In genomic region chr2:241558532-241559488, GRCh38 we compare ENCODE assay signal across 9 cellular contexts. TPM values are rescaled to one million over a fixed set of nuclear protein-coding genes. Genes with fewer than 3 reads are reported as not detected.
DNase-seq lines count a peak whose midpoint lies in the region; ATAC-seq, FAIRE-seq and TF ChIP-seq lines count a peak whose summit lies in the region.
"Had no signal": no experiment of that assay in that cellular context is flagged by ENCODE, and none has a peak within 500 bp of the region (broad histone marks: within the 10 kb centered on the region; RNA-seq: fewer than 3 reads in every experiment).

TSS of gene BOK (plus strand) at chr2:241558745. CDS start at chr2:241559484, 739 bp downstream.

- TF ChIP-seq EP300 in HepG2 (IDR thresholded peaks at IDR 0.05; ENCODE audit: low read depth in 2 of 2, low read length in 2 of 2) (no peak), HepG2 (CRISPR knock-in tag; IDR thresholded peaks at IDR 0.05; ENCODE audit: borderline replicate concordance) (no peak)

- peak within 1 kb of the TSS; percentile 53 for H3K27ac ChIP-seq in HepG2 (ENCODE audit: extremely low read length, insufficient read depth, low read length)

- H3K27me3 Mint-ChIP-seq in activated naive CD4-positive, alpha-beta T cell treated with anti-CD3 and anti-CD28 coated beads, Interleukin-2, amount 10 ng/mL, durations not matched to agents 7 days and 5 days: peaks cover 77% of the 10 kb centered on the region
- H3K27me3 Mint-ChIP-seq in stimulated activated memory B cell treated with anti-CD40 and anti-IgM and Interleukin-4, amounts not matched to agents 10 μg/mL and 1 μg/mL and 100 μg/mL, for 72 hours: peaks cover 80% of the 10 kb centered on the region

- H3K4me1 ChIP-seq in HepG2 (ENCODE audit: insufficient read depth, low read length): peaks cover 63% of the 10 kb centered on the region

- H3K36me3 Mint-ChIP-seq in activated naive CD4-positive, alpha-beta T cell treated with anti-CD3 and anti-CD28 coated beads, Interleukin-2, amount 10 ng/mL, durations not matched to agents 7 days and 5 days: peaks cover 3% of the 10 kb centered on the region
- H3K36me3 Mint-ChIP-seq in stimulated activated memory B cell treated with anti-CD40 and anti-IgM and Interleukin-4, amounts not matched to agents 10 μg/mL and 1 μg/mL and 100 μg/mL, for 72 hours: peaks cover 11% of the 10 kb centered on the region

- DNase-seq in activated naive CD4-positive, alpha-beta T cell treated with anti-CD3 and anti-CD28 coated beads, Interleukin-2, amount 10 ng/mL, durations not matched to agents 7 days and 5 days: no peak
- no peak for DNase-seq in activated naive CD4-positive, alpha-beta T cell treated with Interleukin-2 at 50 U/mL for 16 hours
- DNase-seq in RKO (ENCODE audit: low spot score) (peak; percentile 89), dermis microvascular lymphatic vessel endothelial cell (ENCODE audit: low read depth in 2 of 2) (peak in 1 of 2 donors; percentile 87), HepG2 (ENCODE audit: low spot score) (peak; percentile 73), GM13977 (ENCODE audit: low spot score) (no peak)

- H3K9me3 Mint-ChIP-seq in activated naive CD4-positive, alpha-beta T cell treated with anti-CD3 and anti-CD28 coated beads, Interleukin-2, amount 10 ng/mL, durations not matched to agents 7 days and 5 days: no peaks in the 10 kb centered on the region
- H3K9me3 Mint-ChIP-seq in stimulated activated memory B cell treated with anti-CD40 and anti-IgM and Interleukin-4, amounts not matched to agents 10 μg/mL and 1 μg/mL and 100 μg/mL, for 72 hours: peaks cover 10% of the 10 kb centered on the region

- peak within 1 kb of the TSS; percentile 79 for H3K9ac ChIP-seq in HepG2 (ENCODE audit: insufficient read depth, low read depth, low read length)

- under 1% methylated on average over 54 of the region's 124 CpGs for WGBS in HepG2 (ENCODE audit: low lambda C conversion rate)

- no peaks in the 10 kb centered on the region; a peak in 1 of 5 replicates for H3K27me3 ChIP-seq in HepG2 (ENCODE audit: control insufficient read depth in 1 of 2, insufficient read depth in 2 of 2, low read length in 2 of 2)

- CTCF ChIA-PET in activated naive CD4-positive, alpha-beta T cell treated with anti-CD3 and anti-CD28 coated beads, Interleukin-2, amount 10 ng/mL, durations not matched to agents 7 days and 5 days (lab: Charles Lee): no interaction called here
- CTCF ChIA-PET in HepG2 (lab: Yijun Ruan, JAX; ENCODE audit: low intra/inter-chr PET ratio, low total read pairs): no interaction called here

- peaks cover 18% of the 10 kb centered on the region for H3K79me2 ChIP-seq in HepG2 (ENCODE audit: insufficient read depth, low read length)

- intact Hi-C loops in HepG2 (cut with micrococcal nuclease; ENCODE audit: unreplicated experiment): no loop called here

- peak within 1 kb of the TSS; percentile 65 for H3K4me3 Mint-ChIP-seq in activated naive CD4-positive, alpha-beta T cell treated with anti-CD3 and anti-CD28 coated beads, Interleukin-2, amount 10 ng/mL, durations not matched to agents 7 days and 5 days
- peak within 1 kb of the TSS; percentile 54 for H3K4me3 Mint-ChIP-seq in stimulated activated memory B cell treated with anti-CD40 and anti-IgM and Interleukin-4, amounts not matched to agents 10 μg/mL and 1 μg/mL and 100 μg/mL, for 72 hours

- peaks cover 21% of the 10 kb centered on the region for H3K4me1 Mint-ChIP-seq in activated naive CD4-positive, alpha-beta T cell treated with anti-CD3 and anti-CD28 coated beads, Interleukin-2, amount 10 ng/mL, durations not matched to agents 7 days and 5 days
- peaks cover 12% of the 10 kb centered on the region for H3K4me1 Mint-ChIP-seq in stimulated activated memory B cell treated with anti-CD40 and anti-IgM and Interleukin-4, amounts not matched to agents 10 μg/mL and 1 μg/mL and 100 μg/mL, for 72 hours

- TF ChIP-seq CTCF in HepG2 (CRISPR knock-in tag; IDR thresholded peaks at IDR 0.05) (no peak; the same call in 1 of the 2 replicates), GM13977 (IDR thresholded peaks at IDR 0.05; ENCODE audit: extremely low read depth, insufficient read depth, missing control alignments) (no peak)

- peak within 1 kb of the TSS; percentile 92 for H3K4me2 ChIP-seq in HepG2 (ENCODE audit: low read depth, low read length)

- H2AFZ ChIP-seq in HepG2 (ENCODE audit: low read length): peak within 1 kb of the TSS; percentile 65

- in situ Hi-C loops in HepG2 (cut with HindIII; ENCODE audit: extremely low pct_ligation_motif_present, low pct_unique_long_range_greater_than_20kb) (no loop called here), GM13977 (cut with MboI; ENCODE audit: low pct_unique_long_range_greater_than_20kb, low sequenced_read_pairs, unreplicated experiment) (no loop called here)

- peak; percentile 23 for FAIRE-seq in HepG2 (lab: Jason Lieb, UNC)
- FAIRE-seq: GM18507 had no signal

- no peak; a peak in 1 of 4 replicates for TF ChIP-seq POLR2A in HepG2 (IDR thresholded peaks at IDR 0.05; ENCODE audit: insufficient read depth in 1 of 2, low read depth in 2 of 2, low read length in 2 of 2)

- no peaks in the 10 kb centered on the region for H3K9me3 ChIP-seq in HepG2 (ENCODE audit: low read length)

- H3K36me3 ChIP-seq in HepG2 (replicated peaks in 1 of 2; ENCODE audit: control insufficient read depth in 1 of 2, insufficient read depth in 2 of 2, low read length in 2 of 2): peaks cover 12 to 15% of the 10 kb centered on the region in 2 experiments; a peak in 4 of 5 replicates

- H3K4me3 ChIP-seq in HepG2 (replicated peaks in 1 of 3; ENCODE audit: insufficient read depth in 1 of 3, low read depth in 2 of 3, low read length in 3 of 3): peak within 1 kb of the TSS; percentile 85 to 93 (median 86)

- no TSS peak for BruUV-seq in HepG2 (replicated peaks; lab: Mats Ljungman, UMichigan)

- peak; percentile 5 for TF ChIP-seq RAD21 in HepG2 (CRISPR knock-in tag; IDR thresholded peaks at IDR 0.05)

- POLR2A ChIA-PET in HepG2 (lab: Yijun Ruan, JAX): interaction anchor here (0.5 to 2.9 kb wide), 12 partner anchors 8 to 339 kb away, joined by 3 to 14 read pairs (median 5); partner anchors contain the start of genes ATG4B, STK25 and THAP4

- peaks cover 13% of the 10 kb centered on the region; the same call in 1 of the 2 replicates for H4K20me1 ChIP-seq in HepG2 (ENCODE audit: insufficient read depth, low read length)

- peak; percentile 60 for ATAC-seq in HepG2
- ATAC-seq in stimulated activated memory B cell treated with anti-CD40 and anti-IgM and Interleukin-4, amounts not matched to agents 10 μg/mL and 1 μg/mL and 100 μg/mL, for 72 hours: no peak
- ATAC-seq in HG03520 (IDR thresholded peaks at IDR 0.05; ENCODE audit: unreplicated experiment): no peak

- no peak within 1 kb of the TSS for H3K27ac Mint-ChIP-seq in activated naive CD4-positive, alpha-beta T cell treated with anti-CD3 and anti-CD28 coated beads, Interleukin-2, amount 10 ng/mL, durations not matched to agents 7 days and 5 days
- no peak within 1 kb of the TSS for H3K27ac Mint-ChIP-seq in stimulated activated memory B cell treated with anti-CD40 and anti-IgM and Interleukin-4, amounts not matched to agents 10 μg/mL and 1 μg/mL and 100 μg/mL, for 72 hours

TF ChIP-seq in HepG2, 621 proteins besides CTCF, POLR2A, EP300 and RAD21 (continues in another document):
- peak; percentile 68 for TF ChIP-seq ZFY (CRISPR knock-in tag; IDR thresholded peaks at IDR 0.05)
- TF ChIP-seq ZNF3 (CRISPR knock-in tag; IDR thresholded peaks at IDR 0.05): no peak
- TF ChIP-seq ELF3 (CRISPR knock-in tag; IDR thresholded peaks at IDR 0.05): peak; percentile 28; the same call in 1 of the 2 replicates
- TF ChIP-seq GATA4 (IDR thresholded peaks at IDR 0.05; ENCODE audit: borderline replicate concordance, low read depth): no peak
- TF ChIP-seq RXRB (CRISPR knock-in tag; IDR thresholded peaks at IDR 0.05; ENCODE audit: borderline replicate concordance): no peak
- TF ChIP-seq AHR (CRISPR knock-in tag; IDR thresholded peaks at IDR 0.05): peak; percentile 21; the same call in 1 of the 2 replicates
- TF ChIP-seq THAP11 (CRISPR knock-in tag; IDR thresholded peaks at IDR 0.05): peak; percentile 56
- no peak for TF ChIP-seq NKX3-1 (CRISPR knock-in tag; IDR thresholded peaks at IDR 0.05)
- TF ChIP-seq ZFP82 (CRISPR knock-in tag; IDR thresholded peaks at IDR 0.05; ENCODE audit: borderline replicate concordance): 0 out of 2 replicates have a peak, but pooled peaks have one; percentile 53
- TF ChIP-seq TSC22D2 (CRISPR knock-in tag; IDR thresholded peaks at IDR 0.05; ENCODE audit: borderline replicate concordance): 0 out of 2 replicates have a peak, but pooled peaks have one; percentile 38
- TF ChIP-seq SP1 (IDR thresholded peaks at IDR 0.05): no peak
- TF ChIP-seq SP1 (CRISPR knock-in tag; IDR thresholded peaks at IDR 0.05): peak; percentile 37; the same call in 1 of the 2 replicates
- peak; percentile 17; the same call in 1 of the 2 replicates for TF ChIP-seq SAFB2 (CRISPR knock-in tag; IDR thresholded peaks at IDR 0.05; ENCODE audit: borderline replicate concordance, low read depth)
- TF ChIP-seq HNF4A (CRISPR knock-in tag; IDR thresholded peaks at IDR 0.05): 0 out of 2 replicates have a peak, but pooled peaks have one; percentile 16

RNA-seq across cellular contexts. Expression of gene BOK, which starts in this region (rescaled TPM):
- total RNA-seq in dermis microvascular lymphatic vessel endothelial cell (32.0 and 71.7 TPM in 2 replicates), HepG2 (2016; rRNA removed; fragmentation: Illumina TruSeq; extraction: Trizol) (30.2 and 35.5 TPM in 2 replicates)
- total RNA-seq in HepG2 (2016; cell fraction: cytosol; rRNA removed; fragmentation: Illumina TruSeq; extraction: Trizol; ENCODE audit: low read depth): 22.2 and 23.9 TPM in 2 replicates
- total RNA-seq in HepG2 (2016; cell fraction: insoluble cytoplasmic fraction; rRNA removed; fragmentation: Illumina TruSeq; extraction: Trizol): 28.1 and 36.4 TPM in 2 replicates
- 58.8 and 67.3 TPM in 2 replicates for total RNA-seq in HepG2 (2016; cell fraction: membrane; rRNA removed; fragmentation: Illumina TruSeq; extraction: Trizol)
- 18.8 and 20.8 TPM in 2 replicates for total RNA-seq in HepG2 (2016; cell fraction: nucleus; rRNA removed; fragmentation: Illumina TruSeq; extraction: Trizol)
- polyA plus RNA-seq in HepG2 (2011; rRNA removed): 39.2 and 58.1 TPM in 2 replicates
- polyA plus RNA-seq in HepG2 (2011; cell fraction: cytosol; rRNA removed): 49.3 and 71.9 TPM in 2 replicates
- 101 and 104 TPM in 2 replicates for polyA plus RNA-seq in HepG2 (2011; cell fraction: nucleus; rRNA removed)
- polyA plus RNA-seq in HepG2 (2012): 43.9 and 55.3 TPM in 2 replicates
- 28.1 and 33.7 TPM in 2 replicates for polyA plus RNA-seq in HepG2 (2016; cell fraction: cytosol; fragmentation: Illumina TruSeq; extraction: Trizol; ENCODE audit: low read depth)
- 37.9 and 46.1 TPM in 2 replicates for polyA plus RNA-seq in HepG2 (2016; cell fraction: insoluble cytoplasmic fraction; fragmentation: Illumina TruSeq; extraction: Trizol; ENCODE audit: low read depth)
- 64.2 and 66.8 TPM in 2 replicates for polyA plus RNA-seq in HepG2 (2016; cell fraction: membrane; fragmentation: Illumina TruSeq; extraction: Trizol; ENCODE audit: low read depth)
- 41.2 and 42.5 TPM in 2 replicates for polyA plus RNA-seq in HepG2 (2016; cell fraction: nucleus; fragmentation: Illumina TruSeq; extraction: Trizol; ENCODE audit: insufficient read depth, low read depth)
- 10.1 and 74.6 TPM in 2 replicates for polyA minus RNA-seq in HepG2 (2011; rRNA and poly(A)+ RNA removed; ENCODE audit: low replicate concordance)
- 39.7 and 41.5 TPM in 2 replicates for polyA minus RNA-seq in HepG2 (2011; cell fraction: cytosol; rRNA and poly(A)+ RNA removed)
- 9.9 and 12.7 TPM in 2 replicates for polyA minus RNA-seq in HepG2 (2011; cell fraction: nucleus; rRNA and poly(A)+ RNA removed)

Comparison
In these comparisons a context has a peak if more than half of its experiments do, and no peak if none do; other contexts are left out.
1. DNase-seq: peak in RKO (single experiment) and HepG2 (single experiment); none in activated naive CD4-positive, alpha-beta T cell treated with anti-CD3 and anti-CD28 coated beads, Interleukin-2, amount 10 ng/mL, durations not matched to agents 7 days and 5 days (single experiment), activated naive CD4-positive, alpha-beta T cell treated with Interleukin-2 at 50 U/mL for 16 hours (single experiment) and GM13977 (single experiment).